In genomic region chr17:2244545-2245525, GRCh38 we compare ENCODE assay signal across 8 cellular contexts. TPM values are rescaled to one million over a fixed set of nuclear protein-coding genes. Genes with fewer than 3 reads are reported as not detected.
A peak's percentile ranks its signal among the peaks of the same experiment; 100 is the strongest.
DNase-seq lines count a peak whose midpoint lies in the region; ATAC-seq and TF ChIP-seq lines count a peak whose summit lies in the region.

No MANE protein-coding gene starts in this region.

- TF ChIP-seq CTCF in psoas muscle (IDR thresholded peaks at IDR 0.05), result peak; percentile 99
- peak; percentile 99 for TF ChIP-seq CTCF in upper lobe of right lung (IDR thresholded peaks at IDR 0.05)

- ATAC-seq in psoas muscle (peak; percentile 91 to 95 (median 94)), upper lobe of right lung (peak; percentile 99)

- WGBS in psoas muscle, 3 donors, result 25 to 31% (median 26%) methylated on average over 7 of the region's 7 CpGs

- H3K27me3 ChIP-seq in psoas muscle (ENCODE audit: insufficient read depth in 3 of 3, low read length in 2 of 3) (no peaks in the 10 kb centered on the region), upper lobe of right lung (no peaks in the 10 kb centered on the region)

- no peak overlapping the region for H3K4me3 ChIP-seq in psoas muscle
- no peak overlapping the region for H3K4me3 ChIP-seq in upper lobe of right lung

- H3K36me3 ChIP-seq in psoas muscle (ENCODE audit: insufficient read depth in 1 of 2, low read depth in 1 of 2), result peaks cover 0 to 13% of the 10 kb centered on the region in 2 donors
- H3K36me3 ChIP-seq in upper lobe of right lung, result peaks cover 19% of the 10 kb centered on the region

- peak overlapping the region; percentile 71 for H3K27ac ChIP-seq in psoas muscle
- peak overlapping the region; percentile 77 for H3K27ac ChIP-seq in upper lobe of right lung

- H3K9me3 ChIP-seq in psoas muscle (no peaks in the 10 kb centered on the region), upper lobe of right lung (no peaks in the 10 kb centered on the region)

- peaks cover 8% of the 10 kb centered on the region for H3K4me1 ChIP-seq in psoas muscle
- peaks cover 9% of the 10 kb centered on the region for H3K4me1 ChIP-seq in upper lobe of right lung

- DNase-seq in NCI-H1436 (lab: John Stamatoyannopoulos, UW) (peak; percentile 69), NCI-H1436 treated with DMSO at 0.1 percent for 48 hours (lab: John Stamatoyannopoulos, UW) (no peak), NCI-H1092 (lab: John Stamatoyannopoulos, UW) (peak; percentile 50), T-helper 1 cell (peak; percentile 60 to 78 (median 73)), cardiac septum (ENCODE audit: low spot score) (peak; percentile 91), psoas muscle (peak; percentile 89 to 95), upper lobe of right lung (peak; percentile 91)
- DNase-seq in activated naive CD8-positive, alpha-beta T cell treated with anti-CD3 and anti-CD28 coated beads, Interleukin-2, amount 50 U/mL, for 16 hours (ENCODE audit: low read depth, low spot score), result peak; percentile 75

- intact Hi-C loops in cardiac septum (cut with DNase I) (loop anchor here (1.0 to 2.0 kb wide), 2 partner anchors 150 to 191 kb away; no protein-coding TSS in a partner anchor), psoas muscle (cut with DNase I) (loop anchor here (1.0 to 10.0 kb wide), 4 partner anchors 150 to 190 kb away; partner anchors contain the start of gene HIC1 (in 2 of the 2)), upper lobe of right lung (cut with DNase I) (loop anchor here (2.0 kb wide), 1 partner anchor 190 kb away; the partner anchor contains the start of gene HIC1)

RNA-seq across cellular contexts. Expression of gene SMG6, which starts 58.8 kb away (rescaled TPM):
- total RNA-seq in cardiac septum, result 19.7 TPM
- 10 to 100 TPM; 16.3 to 24.1 (median 19.7) TPM for total RNA-seq in psoas muscle
- 10 to 100 TPM in 2 of 3 donors, 1 to 10 TPM in 1; 9.4 to 14.3 (median 11.6) TPM for polyA plus RNA-seq in psoas muscle
- total RNA-seq in upper lobe of right lung, result 28.8 TPM

RNA-seq across cellular contexts. Expression of gene SRR, which starts 58.9 kb away (rescaled TPM):
- 9.3 TPM for total RNA-seq in cardiac septum
- total RNA-seq in psoas muscle, result 1 to 10 TPM; 3.9 to 9.1 (median 5.4) TPM
- polyA plus RNA-seq in psoas muscle, result 1 to 10 TPM; 2.2 to 9.6 (median 3.0) TPM
- 6.3 TPM for total RNA-seq in upper lobe of right lung
